8 cellular contexts compared by ENCODE assay signal in the genomic region with DNA sequence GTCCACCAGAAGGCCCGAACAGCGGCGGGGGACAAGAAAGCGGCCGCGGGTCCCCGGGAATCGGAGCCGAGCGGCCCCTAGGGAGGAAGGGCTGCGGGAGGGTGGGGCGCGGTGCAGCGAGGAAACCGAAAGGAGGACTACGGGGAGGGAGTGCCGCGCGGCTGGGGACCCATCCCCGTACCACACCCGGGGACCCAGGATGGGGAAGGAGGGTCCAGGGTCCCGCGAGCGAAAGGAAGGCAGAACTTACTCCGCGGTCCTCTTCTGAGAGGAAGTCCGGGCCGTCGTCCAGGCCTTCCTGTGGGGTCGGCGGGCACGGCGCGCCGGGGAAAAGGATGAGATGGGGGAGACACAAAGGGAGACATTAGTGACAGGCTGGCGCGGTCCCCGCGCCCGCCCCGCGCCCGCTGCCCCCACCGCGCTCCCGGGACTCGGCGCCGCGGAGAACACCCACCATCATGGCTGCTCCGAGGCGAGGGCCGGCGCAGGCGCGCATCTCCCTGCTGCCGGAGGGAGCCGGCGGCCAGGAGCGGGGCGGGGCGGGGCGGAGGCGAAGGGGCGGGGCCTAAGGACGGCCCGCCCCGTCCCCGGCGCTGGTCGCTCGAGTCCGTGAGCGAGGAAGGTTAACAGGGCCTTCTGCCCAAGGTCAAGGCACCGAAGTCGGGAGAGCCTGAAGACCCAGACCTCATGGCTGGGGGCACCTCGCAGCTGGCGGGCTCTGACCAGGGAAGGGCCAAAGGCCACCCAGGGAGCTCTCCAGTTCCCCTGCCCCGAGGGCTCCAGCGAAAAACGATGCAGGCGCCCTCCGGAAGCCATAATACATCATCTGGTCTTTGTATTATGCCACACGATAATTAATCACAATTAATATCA. TPM values are rescaled to one million over a fixed set of nuclear protein-coding genes. Genes with fewer than 3 reads are reported as not detected.
DNase-seq lines count a peak whose midpoint lies in the region; ATAC-seq and TF ChIP-seq lines count a peak whose summit lies in the region.

A gene (minus strand): TSS at position 492 of the 873 bp plus-strand sequence. CDS start 32 bp downstream, at position 460.

- TF ChIP-seq CTCF in C4-2B (conservative IDR thresholded peaks at IDR 0.05): no peak

- DNase-seq in NCI-H748 (lab: John Stamatoyannopoulos, UW; ENCODE audit: unreplicated experiment) (peak; percentile 82), lung microvascular endothelial cell (ENCODE audit: low read depth in 2 of 2) (peak; percentile 79 to 87)
- DNase-seq in activated CD8-positive, alpha-beta memory T cell treated with anti-CD3 and anti-CD28 coated beads for 24 hours: peak; percentile 91
- peak; percentile 76 for DNase-seq in effector CD8-positive, alpha-beta T cell (lab: John Stamatoyannopoulos, UW)
- DNase-seq in stimulated activated CD4-positive, alpha-beta T cell treated with anti-CD3 and anti-CD28 coated beads, TNF-alpha, amount 100 ng/mL, for 48 hours (ENCODE audit: low read depth in 3 of 3): peak; percentile 67 to 73 (median 69)

- peak; percentile 67 for TF ChIP-seq POLR2A in GM19193 (IDR thresholded peaks at IDR 0.05; ENCODE audit: extremely low read depth, insufficient read depth, insufficient read length)

- ATAC-seq in HG03432 (IDR thresholded peaks at IDR 0.05; ENCODE audit: unreplicated experiment): peak; percentile 96

- H3K27ac ChIP-seq in C4-2B: peak within 1 kb of the TSS; percentile 81

RNA-seq across cellular contexts. Expression of the gene that starts here (rescaled TPM):
- total RNA-seq in lung microvascular endothelial cell: 57.9 and 64.9 TPM in 2 replicates

Comparison
In these comparisons a context has a peak if more than half of its experiments do, and no peak if none do; other contexts are left out.
1. Peak in every context shown above with its lines: DNase-seq, ATAC-seq and H3K27ac ChIP-seq.